ENCODE assay signal across 8 cellular contexts in the genomic region with DNA sequence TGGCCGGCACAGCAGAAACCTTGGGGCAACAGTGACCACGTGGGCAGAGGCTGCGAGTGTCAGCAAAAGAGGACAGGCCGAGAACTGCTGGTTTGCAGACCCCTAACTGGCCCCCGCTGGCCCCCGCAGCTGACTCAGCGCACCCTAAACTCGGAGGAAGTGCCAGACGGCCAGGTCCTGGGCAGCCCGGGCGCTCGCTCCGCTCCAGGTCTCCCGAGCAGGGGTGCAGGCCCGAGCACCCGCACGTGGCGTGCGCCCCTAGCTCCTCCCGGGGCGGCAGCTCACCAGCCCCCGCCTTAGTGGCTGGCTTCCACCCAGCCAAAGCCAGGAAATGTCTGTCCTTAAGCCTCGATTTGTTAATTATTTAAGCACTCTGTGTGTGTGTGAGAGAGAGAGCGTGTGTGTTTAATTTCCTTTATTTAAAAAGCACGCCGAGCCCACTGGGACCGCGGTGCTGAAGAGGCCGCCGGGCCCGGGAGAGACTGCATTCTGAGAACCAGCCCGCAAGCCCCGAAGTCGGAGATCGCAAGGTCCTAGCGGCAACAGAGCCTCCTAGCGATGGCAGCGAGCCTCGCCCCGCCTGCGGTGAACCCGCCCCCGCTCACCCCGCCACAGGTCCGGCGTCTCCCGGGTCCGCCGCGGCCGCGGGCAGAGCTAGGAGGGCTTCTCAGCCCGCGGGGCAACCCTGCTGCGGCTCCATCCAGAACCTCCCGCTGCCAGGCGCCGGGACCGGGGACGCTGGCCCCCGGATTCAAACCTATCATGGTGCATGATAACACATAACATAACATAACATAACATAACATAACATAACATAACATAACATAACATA. TPM values are rescaled to one million over a fixed set of nuclear protein-coding genes. Genes with fewer than 3 reads are reported as not detected.
DNase-seq lines count a peak whose midpoint lies in the region; TF ChIP-seq lines count a peak whose summit lies in the region.

No MANE protein-coding gene starts in this region.

- no peaks in the 10 kb centered on the region for H3K36me3 Mint-ChIP-seq in HFFc6 (ENCODE audit: low read depth)

- H3K4me3 Mint-ChIP-seq in HFFc6 = peak overlapping the region; percentile 85

- H3K4me3 ChIP-seq in GM12875 (ENCODE audit: low read depth, low read length) = peak overlapping the region; percentile 44

- peaks cover 36% of the 10 kb centered on the region for H3K4me1 Mint-ChIP-seq in HFFc6 (ENCODE audit: low read depth)

- TF ChIP-seq CTCF in GM12875 (IDR thresholded peaks at IDR 0.05; ENCODE audit: borderline replicate concordance, insufficient read depth, low read depth, low read length) (peak; percentile 72), HFFc6 (IDR thresholded peaks at IDR 0.05) (peak; percentile 79)

- H3K27me3 Mint-ChIP-seq in HFFc6 (ENCODE audit: insufficient read depth) = peaks cover 2% of the 10 kb centered on the region

- H3K27ac ChIP-seq in cingulate gyrus (ENCODE audit: low read depth, low read length) (peak overlapping the region; percentile 26), layer of hippocampus (ENCODE audit: low read depth, low read length) (peak overlapping the region; percentile 71)

- peak; percentile 59 for DNase-seq in HFFc6
- DNase-seq in NAMALWA (ENCODE audit: low spot score) = peak; percentile 81
- DNase-seq in activated CD4-positive, alpha-beta T cell treated with anti-CD3 and anti-CD28 coated beads for 1 hour = peak; percentile 49
- peak; percentile 23 to 52 (median 44) for DNase-seq in stimulated activated CD4-positive, alpha-beta T cell treated with anti-CD3 and anti-CD28 coated beads, Interleukin-1b, Interleukin-23, amount 100 ng/mL, for 24 hours (ENCODE audit: low read depth in 4 of 4, low spot score in 1 of 4)
- DNase-seq in NCI-H187 treated with DMSO at 0.1 percent for 48 hours (lab: John Stamatoyannopoulos, UW) = no peak

- H3K27me3 ChIP-seq in layer of hippocampus (ENCODE audit: control insufficient read depth, insufficient read depth, low read length) = no peaks in the 10 kb centered on the region

- no peaks in the 10 kb centered on the region for H3K9me3 Mint-ChIP-seq in HFFc6

- peak overlapping the region; percentile 81 for H3K27ac Mint-ChIP-seq in HFFc6

RNA-seq across cellular contexts. Expression of a gene that starts 45.9 kb away (rescaled TPM):
- total RNA-seq in HFFc6 (2021; fragmentation: NEBNext Ultra II Directional; extraction: Animal tissue kit (Norgen Biotek cat#: 25700)) = 10 to 100 TPM; 11.7 to 15.1 (median 13.6) TPM
